6 cellular contexts compared by ENCODE assay signal in the genomic region with DNA sequence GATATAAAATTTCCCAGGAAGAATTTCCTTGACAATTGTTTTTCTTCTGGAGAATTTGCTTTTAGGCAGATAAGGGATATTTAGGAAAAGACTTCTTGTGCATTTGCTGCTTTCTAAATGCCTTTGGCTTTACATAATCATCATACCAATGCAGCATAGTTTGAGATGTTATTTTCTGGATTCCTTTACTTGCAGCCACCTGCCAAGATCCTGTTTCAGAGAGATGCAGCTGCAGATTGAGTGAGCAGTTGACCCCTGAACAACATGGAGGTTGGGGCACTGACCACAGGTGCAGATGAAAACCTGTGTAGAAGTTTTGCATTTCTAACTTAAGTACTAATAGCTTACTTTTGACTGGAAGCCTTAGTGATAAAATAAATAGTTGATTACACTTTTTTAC.
"Had no signal": no experiment of that assay in that cellular context is flagged by ENCODE, and none has a peak within 500 bp of the region (broad histone marks: within the 10 kb centered on the region; RNA-seq: fewer than 3 reads in every experiment).

No MANE protein-coding gene starts in this region.

- H3K27ac ChIP-seq: HL-60 had no signal

- H3K4me3 ChIP-seq: GM23338 had no signal

- FAIRE-seq: H54, HepG2 had no signal

- H2AFZ ChIP-seq: GM23338 had no signal

- DNase-seq: H9, HCEC 1CT had no signal

- H3K4me2 ChIP-seq: GM23338 had no signal
